Comparison of ENCODE assay signal across 8 cellular contexts in the genomic region with DNA sequence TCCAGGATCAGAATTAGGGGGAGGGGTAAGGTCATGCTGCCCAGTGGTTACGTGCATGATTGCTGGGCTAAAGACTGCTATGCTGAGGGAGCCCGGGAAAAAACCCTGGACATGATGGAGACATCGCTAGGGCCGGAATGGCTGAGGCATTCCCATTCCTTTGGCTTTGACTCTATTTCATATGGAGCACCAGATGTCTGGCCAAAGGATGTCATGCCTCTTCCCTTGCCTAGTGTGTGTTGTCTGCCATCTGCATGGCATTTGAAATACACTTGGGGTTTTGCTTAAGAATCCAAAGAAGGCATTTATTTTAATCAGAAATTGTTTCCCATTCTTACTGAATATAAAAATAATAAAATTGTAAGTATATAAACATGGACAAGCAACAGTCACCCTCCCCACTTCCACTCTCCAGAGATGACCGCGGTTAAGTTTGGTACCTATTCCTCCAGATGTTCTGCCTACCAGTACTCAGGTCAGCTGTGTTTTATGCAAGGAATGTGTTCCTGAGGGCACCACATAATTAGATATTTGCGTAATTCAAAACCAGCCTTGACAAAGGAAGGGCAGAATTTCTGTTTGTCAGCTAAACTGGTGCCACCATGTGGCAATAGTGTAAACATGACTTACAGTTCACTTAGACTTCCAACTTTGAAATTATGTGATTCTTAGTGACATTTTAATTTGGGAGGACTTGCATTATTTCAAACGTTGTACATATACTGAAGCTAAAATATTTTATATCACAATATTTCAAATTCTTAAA.
A peak's percentile ranks its signal among the peaks of the same experiment; 100 is the strongest.
DNase-seq lines count a peak whose midpoint lies in the region; ATAC-seq and TF ChIP-seq lines count a peak whose summit lies in the region.

No MANE protein-coding gene starts in this region.

- H3K4me1 Mint-ChIP-seq in activated CD4-positive, alpha-beta T cell treated with anti-CD3 and anti-CD28 coated beads, Interleukin-2, amount 10 ng/mL, durations not matched to agents 7 days and 5 days = peaks cover 2% of the 10 kb centered on the region

- in situ Hi-C loops in astrocyte of the cerebellum (cut with HindIII; ENCODE audit: low sequenced_read_pairs) = no loop called here

- no peak overlapping the region for H3K4me3 Mint-ChIP-seq in activated CD4-positive, alpha-beta T cell treated with anti-CD3 and anti-CD28 coated beads, Interleukin-2, amount 10 ng/mL, durations not matched to agents 7 days and 5 days

- H3K9me3 Mint-ChIP-seq in activated CD4-positive, alpha-beta T cell treated with anti-CD3 and anti-CD28 coated beads, Interleukin-2, amount 10 ng/mL, durations not matched to agents 7 days and 5 days = no peaks in the 10 kb centered on the region

- H3K36me3 ChIP-seq in lung (ENCODE audit: control insufficient read depth in 2 of 2, insufficient read depth in 2 of 2, low read length in 2 of 2) = no peaks in the 10 kb centered on the region

- POLR2A ChIA-PET in activated CD4-positive, alpha-beta T cell treated with anti-CD3 and anti-CD28 coated beads, Interleukin-2, amount 10 ng/mL, durations not matched to agents 7 days and 5 days (lab: Charles Lee) = no interaction called here

- 53 to 60% methylated on average over 8 of the region's 8 CpGs for WGBS in lung, 2 donors

- H3K27ac ChIP-seq in lung (ENCODE audit: low read depth in 1 of 2, low read length in 1 of 2) = no peak overlapping the region

- H3K27me3 ChIP-seq in lung (ENCODE audit: control insufficient read depth, insufficient read depth) = no peaks in the 10 kb centered on the region

- H3K4me3 ChIP-seq in astrocyte of the cerebellum (ENCODE audit: low read depth, low read length) (no peak overlapping the region), lung (no peak overlapping the region)

- no peaks in the 10 kb centered on the region for H3K27me3 Mint-ChIP-seq in activated CD4-positive, alpha-beta T cell treated with anti-CD3 and anti-CD28 coated beads, Interleukin-2, amount 10 ng/mL, durations not matched to agents 7 days and 5 days

- peak; percentile 23 for DNase-seq in activated CD4-positive, alpha-beta T cell treated with anti-CD3 and anti-CD28 coated beads, Interleukin-2, amount 10 ng/mL, durations not matched to agents 7 days and 5 days
- DNase-seq in activated CD4-positive, alpha-beta T cell treated with anti-CD3 and anti-CD28 coated beads, Interleukin-2, amount 50 U/mL, for 1 hour = no peak
- DNase-seq in NCI-H1105 (lab: John Stamatoyannopoulos, UW) = peak; percentile 28
- DNase-seq in astrocyte of the cerebellum (ENCODE audit: low read depth) = peak; percentile 35
- DNase-seq in lung (ENCODE audit: low spot score) = no peak
- no peak for DNase-seq in occipital lobe (lab: John Stamatoyannopoulos, UW)

- CTCF ChIA-PET in activated CD4-positive, alpha-beta T cell treated with anti-CD3 and anti-CD28 coated beads, Interleukin-2, amount 10 ng/mL, durations not matched to agents 7 days and 5 days (lab: Charles Lee) = interaction anchor here (0.6 to 1.1 kb wide), 3 partner anchors 14 to 151 kb away, joined by 3 read pairs; no protein-coding TSS in a partner anchor

- H3K36me3 Mint-ChIP-seq in activated CD4-positive, alpha-beta T cell treated with anti-CD3 and anti-CD28 coated beads, Interleukin-2, amount 10 ng/mL, durations not matched to agents 7 days and 5 days (ENCODE audit: low read depth) = no peaks in the 10 kb centered on the region

- no peak for ATAC-seq in lung (ENCODE audit: insufficient read depth, low FRiP score)
- no peak for ATAC-seq in GM18520 (IDR thresholded peaks at IDR 0.05; ENCODE audit: unreplicated experiment)
- no peak for ATAC-seq in HG03442 (IDR thresholded peaks at IDR 0.05; ENCODE audit: unreplicated experiment)

- TF ChIP-seq CTCF in astrocyte of the cerebellum (IDR thresholded peaks at IDR 0.05; ENCODE audit: low read depth, low read length, missing control alignments) (peak; percentile 22), lung (IDR thresholded peaks at IDR 0.05; ENCODE audit: control extremely low read depth, extremely low read depth) (peak; percentile 8)

- H3K4me1 ChIP-seq in lung (ENCODE audit: control insufficient read depth in 2 of 2, insufficient read depth in 2 of 2, low read length in 2 of 2) = no peaks in the 10 kb centered on the region

- no peaks in the 10 kb centered on the region for H3K9me3 ChIP-seq in lung (ENCODE audit: control insufficient read depth in 2 of 2, insufficient read depth in 1 of 2, low read length in 1 of 2)

- no peak overlapping the region for H3K27ac Mint-ChIP-seq in activated CD4-positive, alpha-beta T cell treated with anti-CD3 and anti-CD28 coated beads, Interleukin-2, amount 10 ng/mL, durations not matched to agents 7 days and 5 days

Comparison
In these comparisons a context has a peak if more than half of its experiments do, and no peak if none do; other contexts are left out.
1. DNase-seq: peak in activated CD4-positive, alpha-beta T cell treated with anti-CD3 and anti-CD28 coated beads, Interleukin-2, amount 10 ng/mL, durations not matched to agents 7 days and 5 days (single experiment), NCI-H1105 (single experiment) and astrocyte of the cerebellum (single experiment); none in activated CD4-positive, alpha-beta T cell treated with anti-CD3 and anti-CD28 coated beads, Interleukin-2, amount 50 U/mL, for 1 hour (single experiment), lung (single experiment) and occipital lobe (single experiment).